Comparison of ENCODE assay signal across 1 cellular context in genomic region chr17:74962622-74963394, GRCh38.
TF ChIP-seq lines count a peak whose summit lies in the region.

No MANE protein-coding gene starts in this region.

TF ChIP-seq in HepG2, 621 proteins besides CTCF, POLR2A, EP300 and RAD21:
- TF ChIP-seq ATF4 (CRISPR knock-in tag; IDR thresholded peaks at IDR 0.05): no peak
- no peak for TF ChIP-seq HIC2 (CRISPR knock-in tag; IDR thresholded peaks at IDR 0.05; ENCODE audit: low read depth)
- TF ChIP-seq MXD3 (CRISPR knock-in tag; IDR thresholded peaks at IDR 0.05): no peak
